1 cellular context compared by ENCODE assay signal in the genomic region with DNA sequence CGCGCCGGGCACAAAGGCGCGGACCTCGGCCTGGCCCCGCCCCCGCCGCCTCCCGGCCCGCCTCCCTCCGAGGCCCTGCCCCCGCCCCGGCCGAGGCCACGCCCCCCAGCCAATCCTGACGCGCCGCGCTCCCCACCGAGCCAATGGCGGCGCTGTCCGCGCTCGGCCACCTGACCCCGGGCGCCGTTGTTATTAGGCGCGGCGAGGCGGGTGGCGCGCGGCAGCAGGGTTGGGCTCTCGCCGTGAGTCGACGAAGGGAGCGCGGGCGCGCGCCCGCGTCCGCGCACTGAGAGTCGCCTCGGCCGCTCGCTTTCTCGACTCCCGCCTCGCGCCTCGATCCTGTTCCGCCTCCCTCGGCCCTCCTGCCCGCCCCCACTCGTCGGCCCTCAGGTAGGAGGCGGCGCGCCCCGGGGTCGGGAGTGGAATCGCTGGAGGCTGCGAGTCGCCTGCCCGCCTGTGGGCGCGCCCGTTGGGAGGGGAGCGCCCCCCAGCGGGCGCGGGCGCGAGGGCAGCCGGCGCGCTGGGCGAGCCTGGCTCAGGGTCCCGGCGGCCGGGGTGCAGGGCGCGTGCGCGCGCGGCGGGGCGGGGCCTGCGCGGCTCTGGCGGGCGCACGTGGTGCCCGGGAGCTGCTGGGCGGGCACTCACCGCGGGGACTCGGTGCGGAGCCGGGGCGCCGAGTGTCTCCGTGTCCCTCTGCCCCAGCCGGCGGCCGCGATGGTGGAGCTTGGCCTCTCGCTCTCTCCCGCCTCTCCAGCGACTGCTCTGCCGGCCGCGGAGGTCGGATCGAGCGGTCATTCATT.
TF ChIP-seq lines count a peak whose summit lies in the region.

No MANE protein-coding gene starts in this region.

TF ChIP-seq in K562, 482 proteins besides CTCF, POLR2A, EP300 and RAD21 (continued from another document):
- TF ChIP-seq HSF4 (CRISPR knock-in tag; IDR thresholded peaks at IDR 0.05; ENCODE audit: borderline replicate concordance) (no peak), TEAD4 (IDR thresholded peaks at IDR 0.05; ENCODE audit: low read length) (no peak), TEAD4 (CRISPR knock-in tag; IDR thresholded peaks at IDR 0.05; ENCODE audit: borderline replicate concordance) (no peak), THRAP3 (IDR thresholded peaks at IDR 0.05; ENCODE audit: borderline replicate concordance) (no peak), LCOR (CRISPR knock-in tag; IDR thresholded peaks at IDR 0.05) (no peak), POLR2AphosphoS5 (IDR thresholded peaks at IDR 0.05; ENCODE audit: control insufficient read depth, insufficient read depth, low read depth, low read length) (no peak), HOXB6 (CRISPR knock-in tag; IDR thresholded peaks at IDR 0.05; ENCODE audit: borderline replicate concordance) (no peak), FOS (IDR thresholded peaks at IDR 0.05; ENCODE audit: extremely low read depth, insufficient read length) (peak; percentile 46), JUND (IDR thresholded peaks at IDR 0.05; ENCODE audit: borderline replicate concordance, low read depth, low read length) (no peak), JUND (tag; IDR thresholded peaks at IDR 0.05; ENCODE audit: borderline replicate concordance, low read depth, low read length) (no peak), POLR2B (IDR thresholded peaks at IDR 0.05; ENCODE audit: low read depth, partially characterized antibody) (no peak), ZNF644 (tag; IDR thresholded peaks at IDR 0.05; ENCODE audit: low read depth) (no peak; the same call in 1 of the 2 replicates), CTBP1 (IDR thresholded peaks at IDR 0.05; ENCODE audit: borderline replicate concordance) (peak; percentile 100), SMARCA4 (IDR thresholded peaks at IDR 0.05) (no peak), HDAC1 (IDR thresholded peaks at IDR 0.05) (no peak), CSDE1 (IDR thresholded peaks at IDR 0.05) (no peak), TGIF2 (CRISPR knock-in tag; IDR thresholded peaks at IDR 0.05) (no peak), ZNF347 (CRISPR knock-in tag; IDR thresholded peaks at IDR 0.05; ENCODE audit: low read depth) (no peak), C11orf30 (IDR thresholded peaks at IDR 0.05; ENCODE audit: low read depth) (no peak), ZNF408 (CRISPR knock-in tag; IDR thresholded peaks at IDR 0.05; ENCODE audit: low read depth) (no peak), MCM3 (IDR thresholded peaks at IDR 0.05) (no peak), PHF20 (IDR thresholded peaks at IDR 0.05; ENCODE audit: partially characterized antibody) (peak; percentile 27), STAG1 (CRISPR knock-in tag; IDR thresholded peaks at IDR 0.05; ENCODE audit: borderline replicate concordance) (no peak), ZNF324 (CRISPR knock-in tag; IDR thresholded peaks at IDR 0.05) (no peak), CXXC5 (CRISPR knock-in tag; IDR thresholded peaks at IDR 0.05) (peak; percentile 72), XRCC3 (IDR thresholded peaks at IDR 0.05) (no peak), RAD51 (IDR thresholded peaks at IDR 0.05; ENCODE audit: borderline replicate concordance, low read depth) (no peak), USF1 (CRISPR knock-in tag; IDR thresholded peaks at IDR 0.05) (peak; percentile 56; the same call in 1 of the 2 replicates), PHB (CRISPR knock-in tag; IDR thresholded peaks at IDR 0.05) (no peak), NCOA1 (IDR thresholded peaks at IDR 0.05; ENCODE audit: low read depth) (no peak), ATF1 (CRISPR knock-in tag; IDR thresholded peaks at IDR 0.05) (no peak), ATF1 (tag; IDR thresholded peaks at IDR 0.05) (no peak), PRPF4 (IDR thresholded peaks at IDR 0.05; ENCODE audit: insufficient read depth, low read depth, low read length, poor library complexity, severe bottlenecking) (no peak), KAT2B (IDR thresholded peaks at IDR 0.05; ENCODE audit: low read depth, low read length) (no peak), GTF2A2 (tag; IDR thresholded peaks at IDR 0.05) (no peak), ZBTB8A (IDR thresholded peaks at IDR 0.05; ENCODE audit: partially characterized antibody) (no peak)
- TF ChIP-seq, protein P1, sequence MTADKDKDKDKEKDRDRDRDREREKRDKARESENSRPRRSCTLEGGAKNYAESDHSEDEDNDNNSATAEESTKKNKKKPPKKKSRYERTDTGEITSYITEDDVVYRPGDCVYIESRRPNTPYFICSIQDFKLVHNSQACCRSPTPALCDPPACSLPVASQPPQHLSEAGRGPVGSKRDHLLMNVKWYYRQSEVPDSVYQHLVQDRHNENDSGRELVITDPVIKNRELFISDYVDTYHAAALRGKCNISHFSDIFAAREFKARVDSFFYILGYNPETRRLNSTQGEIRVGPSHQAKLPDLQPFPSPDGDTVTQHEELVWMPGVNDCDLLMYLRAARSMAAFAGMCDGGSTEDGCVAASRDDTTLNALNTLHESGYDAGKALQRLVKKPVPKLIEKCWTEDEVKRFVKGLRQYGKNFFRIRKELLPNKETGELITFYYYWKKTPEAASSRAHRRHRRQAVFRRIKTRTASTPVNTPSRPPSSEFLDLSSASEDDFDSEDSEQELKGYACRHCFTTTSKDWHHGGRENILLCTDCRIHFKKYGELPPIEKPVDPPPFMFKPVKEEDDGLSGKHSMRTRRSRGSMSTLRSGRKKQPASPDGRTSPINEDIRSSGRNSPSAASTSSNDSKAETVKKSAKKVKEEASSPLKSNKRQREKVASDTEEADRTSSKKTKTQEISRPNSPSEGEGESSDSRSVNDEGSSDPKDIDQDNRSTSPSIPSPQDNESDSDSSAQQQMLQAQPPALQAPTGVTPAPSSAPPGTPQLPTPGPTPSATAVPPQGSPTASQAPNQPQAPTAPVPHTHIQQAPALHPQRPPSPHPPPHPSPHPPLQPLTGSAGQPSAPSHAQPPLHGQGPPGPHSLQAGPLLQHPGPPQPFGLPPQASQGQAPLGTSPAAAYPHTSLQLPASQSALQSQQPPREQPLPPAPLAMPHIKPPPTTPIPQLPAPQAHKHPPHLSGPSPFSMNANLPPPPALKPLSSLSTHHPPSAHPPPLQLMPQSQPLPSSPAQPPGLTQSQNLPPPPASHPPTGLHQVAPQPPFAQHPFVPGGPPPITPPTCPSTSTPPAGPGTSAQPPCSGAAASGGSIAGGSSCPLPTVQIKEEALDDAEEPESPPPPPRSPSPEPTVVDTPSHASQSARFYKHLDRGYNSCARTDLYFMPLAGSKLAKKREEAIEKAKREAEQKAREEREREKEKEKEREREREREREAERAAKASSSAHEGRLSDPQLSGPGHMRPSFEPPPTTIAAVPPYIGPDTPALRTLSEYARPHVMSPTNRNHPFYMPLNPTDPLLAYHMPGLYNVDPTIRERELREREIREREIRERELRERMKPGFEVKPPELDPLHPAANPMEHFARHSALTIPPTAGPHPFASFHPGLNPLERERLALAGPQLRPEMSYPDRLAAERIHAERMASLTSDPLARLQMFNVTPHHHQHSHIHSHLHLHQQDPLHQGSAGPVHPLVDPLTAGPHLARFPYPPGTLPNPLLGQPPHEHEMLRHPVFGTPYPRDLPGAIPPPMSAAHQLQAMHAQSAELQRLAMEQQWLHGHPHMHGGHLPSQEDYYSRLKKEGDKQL (CRISPR knock-in tag; IDR thresholded peaks at IDR 0.05; ENCODE audit: borderline replicate concordance): no peak
- TF ChIP-seq, protein P2, sequence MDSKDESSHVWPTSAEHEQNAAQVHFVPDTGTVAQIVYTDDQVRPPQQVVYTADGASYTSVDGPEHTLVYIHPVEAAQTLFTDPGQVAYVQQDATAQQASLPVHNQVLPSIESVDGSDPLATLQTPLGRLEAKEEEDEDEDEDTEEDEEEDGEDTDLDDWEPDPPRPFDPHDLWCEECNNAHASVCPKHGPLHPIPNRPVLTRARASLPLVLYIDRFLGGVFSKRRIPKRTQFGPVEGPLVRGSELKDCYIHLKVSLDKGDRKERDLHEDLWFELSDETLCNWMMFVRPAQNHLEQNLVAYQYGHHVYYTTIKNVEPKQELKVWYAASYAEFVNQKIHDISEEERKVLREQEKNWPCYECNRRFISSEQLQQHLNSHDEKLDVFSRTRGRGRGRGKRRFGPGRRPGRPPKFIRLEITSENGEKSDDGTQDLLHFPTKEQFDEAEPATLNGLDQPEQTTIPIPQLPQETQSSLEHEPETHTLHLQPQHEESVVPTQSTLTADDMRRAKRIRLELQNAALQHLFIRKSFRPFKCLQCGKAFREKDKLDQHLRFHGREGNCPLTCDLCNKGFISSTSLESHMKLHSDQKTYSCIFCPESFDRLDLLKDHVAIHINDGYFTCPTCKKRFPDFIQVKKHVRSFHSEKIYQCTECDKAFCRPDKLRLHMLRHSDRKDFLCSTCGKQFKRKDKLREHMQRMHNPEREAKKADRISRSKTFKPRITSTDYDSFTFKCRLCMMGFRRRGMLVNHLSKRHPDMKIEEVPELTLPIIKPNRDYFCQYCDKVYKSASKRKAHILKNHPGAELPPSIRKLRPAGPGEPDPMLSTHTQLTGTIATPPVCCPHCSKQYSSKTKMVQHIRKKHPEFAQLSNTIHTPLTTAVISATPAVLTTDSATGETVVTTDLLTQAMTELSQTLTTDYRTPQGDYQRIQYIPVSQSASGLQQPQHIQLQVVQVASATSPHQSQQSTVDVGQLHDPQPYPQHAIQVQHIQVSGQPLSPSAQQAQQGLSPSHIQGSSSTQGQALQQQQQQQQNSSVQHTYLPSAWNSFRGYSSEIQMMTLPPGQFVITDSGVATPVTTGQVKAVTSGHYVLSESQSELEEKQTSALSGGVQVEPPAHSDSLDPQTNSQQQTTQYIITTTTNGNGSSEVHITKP (IDR thresholded peaks at IDR 0.05; ENCODE audit: partially characterized antibody): no peak
- TF ChIP-seq, protein P3, sequence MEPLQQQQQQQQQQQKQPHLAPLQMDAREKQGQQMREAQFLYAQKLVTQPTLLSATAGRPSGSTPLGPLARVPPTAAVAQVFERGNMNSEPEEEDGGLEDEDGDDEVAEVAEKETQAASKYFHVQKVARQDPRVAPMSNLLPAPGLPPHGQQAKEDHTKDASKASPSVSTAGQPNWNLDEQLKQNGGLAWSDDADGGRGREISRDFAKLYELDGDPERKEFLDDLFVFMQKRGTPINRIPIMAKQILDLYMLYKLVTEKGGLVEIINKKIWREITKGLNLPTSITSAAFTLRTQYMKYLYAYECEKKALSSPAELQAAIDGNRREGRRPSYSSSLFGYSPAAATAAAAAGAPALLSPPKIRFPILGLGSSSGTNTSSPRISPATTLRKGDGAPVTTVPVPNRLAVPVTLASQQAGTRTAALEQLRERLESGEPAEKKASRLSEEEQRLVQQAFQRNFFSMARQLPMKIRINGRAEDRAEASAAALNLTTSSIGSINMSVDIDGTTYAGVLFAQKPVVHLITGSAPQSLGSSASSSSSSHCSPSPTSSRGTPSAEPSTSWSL (CRISPR knock-in tag; IDR thresholded peaks at IDR 0.05; ENCODE audit: borderline replicate concordance): no peak
- TF ChIP-seq, protein P4, sequence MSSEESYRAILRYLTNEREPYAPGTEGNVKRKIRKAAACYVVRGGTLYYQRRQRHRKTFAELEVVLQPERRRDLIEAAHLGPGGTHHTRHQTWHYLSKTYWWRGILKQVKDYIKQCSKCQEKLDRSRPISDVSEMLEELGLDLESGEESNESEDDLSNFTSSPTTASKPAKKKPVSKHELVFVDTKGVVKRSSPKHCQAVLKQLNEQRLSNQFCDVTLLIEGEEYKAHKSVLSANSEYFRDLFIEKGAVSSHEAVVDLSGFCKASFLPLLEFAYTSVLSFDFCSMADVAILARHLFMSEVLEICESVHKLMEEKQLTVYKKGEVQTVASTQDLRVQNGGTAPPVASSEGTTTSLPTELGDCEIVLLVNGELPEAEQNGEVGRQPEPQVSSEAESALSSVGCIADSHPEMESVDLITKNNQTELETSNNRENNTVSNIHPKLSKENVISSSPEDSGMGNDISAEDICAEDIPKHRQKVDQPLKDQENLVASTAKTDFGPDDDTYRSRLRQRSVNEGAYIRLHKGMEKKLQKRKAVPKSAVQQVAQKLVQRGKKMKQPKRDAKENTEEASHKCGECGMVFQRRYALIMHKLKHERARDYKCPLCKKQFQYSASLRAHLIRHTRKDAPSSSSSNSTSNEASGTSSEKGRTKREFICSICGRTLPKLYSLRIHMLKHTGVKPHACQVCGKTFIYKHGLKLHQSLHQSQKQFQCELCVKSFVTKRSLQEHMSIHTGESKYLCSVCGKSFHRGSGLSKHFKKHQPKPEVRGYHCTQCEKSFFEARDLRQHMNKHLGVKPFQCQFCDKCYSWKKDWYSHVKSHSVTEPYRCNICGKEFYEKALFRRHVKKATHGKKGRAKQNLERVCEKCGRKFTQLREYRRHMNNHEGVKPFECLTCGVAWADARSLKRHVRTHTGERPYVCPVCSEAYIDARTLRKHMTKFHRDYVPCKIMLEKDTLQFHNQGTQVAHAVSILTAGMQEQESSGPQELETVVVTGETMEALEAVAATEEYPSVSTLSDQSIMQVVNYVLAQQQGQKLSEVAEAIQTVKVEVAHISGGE (CRISPR knock-in tag; IDR thresholded peaks at IDR 0.05): peak in 1 of 3 experiments; percentile 59; a peak in 2 of 6 replicates
- TF ChIP-seq, protein P5, sequence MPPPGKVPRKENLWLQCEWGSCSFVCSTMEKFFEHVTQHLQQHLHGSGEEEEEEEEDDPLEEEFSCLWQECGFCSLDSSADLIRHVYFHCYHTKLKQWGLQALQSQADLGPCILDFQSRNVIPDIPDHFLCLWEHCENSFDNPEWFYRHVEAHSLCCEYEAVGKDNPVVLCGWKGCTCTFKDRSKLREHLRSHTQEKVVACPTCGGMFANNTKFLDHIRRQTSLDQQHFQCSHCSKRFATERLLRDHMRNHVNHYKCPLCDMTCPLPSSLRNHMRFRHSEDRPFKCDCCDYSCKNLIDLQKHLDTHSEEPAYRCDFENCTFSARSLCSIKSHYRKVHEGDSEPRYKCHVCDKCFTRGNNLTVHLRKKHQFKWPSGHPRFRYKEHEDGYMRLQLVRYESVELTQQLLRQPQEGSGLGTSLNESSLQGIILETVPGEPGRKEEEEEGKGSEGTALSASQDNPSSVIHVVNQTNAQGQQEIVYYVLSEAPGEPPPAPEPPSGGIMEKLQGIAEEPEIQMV (tag; conservative IDR thresholded peaks at IDR 0.05; ENCODE audit: low read depth): no peak
- TF ChIP-seq, protein P6, sequence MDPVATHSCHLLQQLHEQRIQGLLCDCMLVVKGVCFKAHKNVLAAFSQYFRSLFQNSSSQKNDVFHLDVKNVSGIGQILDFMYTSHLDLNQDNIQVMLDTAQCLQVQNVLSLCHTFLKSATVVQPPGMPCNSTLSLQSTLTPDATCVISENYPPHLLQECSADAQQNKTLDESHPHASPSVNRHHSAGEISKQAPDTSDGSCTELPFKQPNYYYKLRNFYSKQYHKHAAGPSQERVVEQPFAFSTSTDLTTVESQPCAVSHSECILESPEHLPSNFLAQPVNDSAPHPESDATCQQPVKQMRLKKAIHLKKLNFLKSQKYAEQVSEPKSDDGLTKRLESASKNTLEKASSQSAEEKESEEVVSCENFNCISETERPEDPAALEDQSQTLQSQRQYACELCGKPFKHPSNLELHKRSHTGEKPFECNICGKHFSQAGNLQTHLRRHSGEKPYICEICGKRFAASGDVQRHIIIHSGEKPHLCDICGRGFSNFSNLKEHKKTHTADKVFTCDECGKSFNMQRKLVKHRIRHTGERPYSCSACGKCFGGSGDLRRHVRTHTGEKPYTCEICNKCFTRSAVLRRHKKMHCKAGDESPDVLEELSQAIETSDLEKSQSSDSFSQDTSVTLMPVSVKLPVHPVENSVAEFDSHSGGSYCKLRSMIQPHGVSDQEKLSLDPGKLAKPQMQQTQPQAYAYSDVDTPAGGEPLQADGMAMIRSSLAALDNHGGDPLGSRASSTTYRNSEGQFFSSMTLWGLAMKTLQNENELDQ (CRISPR knock-in tag; IDR thresholded peaks at IDR 0.05; ENCODE audit: borderline replicate concordance): no peak
